ENCODE assay signal across 8 cellular contexts in the genomic region with DNA sequence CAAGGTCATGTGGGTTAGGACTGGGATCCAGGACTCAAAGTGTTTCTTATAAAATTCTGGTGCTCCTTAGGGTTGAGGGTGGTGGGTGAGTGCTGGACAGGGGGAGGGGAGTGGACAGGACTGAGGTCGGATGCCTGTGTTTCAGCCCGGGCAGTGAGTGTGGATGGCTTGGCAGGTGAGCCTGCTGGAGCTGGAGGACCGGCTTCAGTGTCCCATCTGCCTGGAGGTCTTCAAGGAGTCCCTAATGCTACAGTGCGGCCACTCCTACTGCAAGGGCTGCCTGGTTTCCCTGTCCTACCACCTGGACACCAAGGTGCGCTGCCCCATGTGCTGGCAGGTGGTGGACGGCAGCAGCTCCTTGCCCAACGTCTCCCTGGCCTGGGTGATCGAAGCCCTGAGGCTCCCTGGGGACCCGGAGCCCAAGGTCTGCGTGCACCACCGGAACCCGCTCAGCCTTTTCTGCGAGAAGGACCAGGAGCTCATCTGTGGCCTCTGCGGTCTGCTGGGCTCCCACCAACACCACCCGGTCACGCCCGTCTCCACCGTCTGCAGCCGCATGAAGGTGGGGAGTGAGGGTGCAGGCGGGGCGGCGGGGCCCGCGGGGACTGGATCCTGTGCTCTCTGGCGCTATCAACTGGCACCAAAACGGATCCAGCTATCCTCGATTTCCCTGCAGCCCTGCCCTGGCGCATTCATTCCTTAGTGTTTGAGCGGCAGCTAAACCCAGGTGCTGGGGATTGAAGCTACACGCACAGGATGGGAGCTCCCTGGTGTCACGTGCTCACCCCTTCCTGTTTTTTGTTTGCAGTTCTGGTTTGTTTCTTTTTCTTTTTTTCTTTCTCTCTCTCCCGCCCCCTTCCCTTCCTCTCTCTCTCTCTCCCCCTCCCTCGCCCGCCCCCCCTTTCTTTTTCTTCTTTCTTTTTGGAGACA. TPM values are rescaled to one million over a fixed set of nuclear protein-coding genes. Genes with fewer than 3 reads are reported as not detected.
A peak's percentile ranks its signal among the peaks of the same experiment; 100 is the strongest.
DNase-seq lines count a peak whose midpoint lies in the region; ATAC-seq and TF ChIP-seq lines count a peak whose summit lies in the region.
"Not testable (repeated sequence)": the region's sequence is repeated elsewhere in the genome, so short reads cannot be mapped to it uniquely, and the experiment has no call there.

No MANE protein-coding gene starts in this region.

- CTCF ChIA-PET in CD4-positive, alpha-beta T cell (lab: Charles Lee); activated CD8-positive, alpha-beta T cell treated with anti-CD3 and anti-CD28 coated beads, Interleukin-2, amount 10 ng/mL, durations not matched to agents 7 days and 5 days (lab: Charles Lee): not testable (repeated sequence)

- not testable (repeated sequence) for H3K4me1 Mint-ChIP-seq in CD4-positive, alpha-beta T cell (ENCODE audit: low read depth); activated CD8-positive, alpha-beta T cell treated with anti-CD3 and anti-CD28 coated beads, Interleukin-2, amount 10 ng/mL, durations not matched to agents 7 days and 5 days (ENCODE audit: low read depth); effector memory CD8-positive, alpha-beta T cell (ENCODE audit: low read depth in 2 of 2)

- H3K27ac ChIP-seq in CD4-positive, alpha-beta T cell (ENCODE audit: low read depth, low read length) = not testable (repeated sequence)

- not testable (repeated sequence) for H3K27me3 ChIP-seq in CD4-positive, alpha-beta T cell (ENCODE audit: control insufficient read depth, insufficient read depth, low read length)

- H3K27me3 Mint-ChIP-seq in CD4-positive, alpha-beta T cell; activated CD8-positive, alpha-beta T cell treated with anti-CD3 and anti-CD28 coated beads, Interleukin-2, amount 10 ng/mL, durations not matched to agents 7 days and 5 days (ENCODE audit: low read depth); effector memory CD8-positive, alpha-beta T cell: not testable (repeated sequence)

- H3K36me3 Mint-ChIP-seq in CD4-positive, alpha-beta T cell (ENCODE audit: low read depth); activated CD8-positive, alpha-beta T cell treated with anti-CD3 and anti-CD28 coated beads, Interleukin-2, amount 10 ng/mL, durations not matched to agents 7 days and 5 days (ENCODE audit: low read depth); effector memory CD8-positive, alpha-beta T cell (ENCODE audit: insufficient read depth): not testable (repeated sequence)

- intact Hi-C loops in CD4-positive, alpha-beta T cell (cut with DNase I, micrococcal nuclease); mucosa of descending colon (cut with DNase I, micrococcal nuclease): not testable (repeated sequence)

- POLR2A ChIA-PET in CD4-positive, alpha-beta T cell (lab: Charles Lee); activated CD8-positive, alpha-beta T cell treated with anti-CD3 and anti-CD28 coated beads, Interleukin-2, amount 10 ng/mL, durations not matched to agents 7 days and 5 days (lab: Charles Lee): not testable (repeated sequence)

- not testable (repeated sequence) for H3K4me3 Mint-ChIP-seq in CD4-positive, alpha-beta T cell; activated CD8-positive, alpha-beta T cell treated with anti-CD3 and anti-CD28 coated beads, Interleukin-2, amount 10 ng/mL, durations not matched to agents 7 days and 5 days; effector memory CD8-positive, alpha-beta T cell

- not testable (repeated sequence) for H3K36me3 ChIP-seq in mucosa of descending colon (ENCODE audit: low read depth)

- TF ChIP-seq CTCF in CD4-positive, alpha-beta T cell (IDR thresholded peaks at IDR 0.05); mucosa of descending colon (IDR thresholded peaks at IDR 0.05): not testable (repeated sequence)

- not testable (repeated sequence) for H3K9me3 ChIP-seq in CD4-positive, alpha-beta T cell (ENCODE audit: control insufficient read depth, low read length); mucosa of descending colon

- H3K9me3 Mint-ChIP-seq in CD4-positive, alpha-beta T cell; activated CD8-positive, alpha-beta T cell treated with anti-CD3 and anti-CD28 coated beads, Interleukin-2, amount 10 ng/mL, durations not matched to agents 7 days and 5 days (ENCODE audit: insufficient read depth); effector memory CD8-positive, alpha-beta T cell: not testable (repeated sequence)

- not testable (repeated sequence) for H3K27ac Mint-ChIP-seq in CD4-positive, alpha-beta T cell; activated CD8-positive, alpha-beta T cell treated with anti-CD3 and anti-CD28 coated beads, Interleukin-2, amount 10 ng/mL, durations not matched to agents 7 days and 5 days; effector memory CD8-positive, alpha-beta T cell

- DNase-seq in CD4-positive, alpha-beta T cell; activated CD8-positive, alpha-beta T cell treated with anti-CD3 and anti-CD28 coated beads, Interleukin-2, amount 10 ng/mL, durations not matched to agents 7 days and 5 days; effector memory CD8-positive, alpha-beta T cell; mucosa of descending colon; stimulated activated naive CD8-positive, alpha-beta T cell treated with anti-CD3 and anti-CD28 coated beads, Interleukin-15, Interleukin-2, amounts not matched to agents 100 U/mL and 50 U/mL, for 24 hours: not testable (repeated sequence)

- ATAC-seq in CD4-positive, alpha-beta T cell (ENCODE audit: poor library complexity) = peak; percentile 92
- ATAC-seq in GM19324 (IDR thresholded peaks at IDR 0.05; ENCODE audit: low FRiP score, unreplicated experiment) (peak; percentile 57), HG02610 (IDR thresholded peaks at IDR 0.05; ENCODE audit: unreplicated experiment) (peak; percentile 40), HG03432 (IDR thresholded peaks at IDR 0.05; ENCODE audit: unreplicated experiment) (peak; percentile 53), mucosa of descending colon (peak; percentile 77)
- peak; percentile 77 for ATAC-seq in activated CD8-positive, alpha-beta T cell treated with anti-CD3 and anti-CD28 coated beads, Interleukin-2, amount 10 ng/mL, durations not matched to agents 7 days and 5 days
- peak; percentile 85 for ATAC-seq in effector memory CD8-positive, alpha-beta T cell (replicated peaks)
- ATAC-seq in stimulated activated naive CD8-positive, alpha-beta T cell treated with anti-CD3 and anti-CD28 coated beads, Interleukin-15, Interleukin-2, amounts not matched to agents 100 U/mL and 50 U/mL, for 24 hours = peak; percentile 53

- H3K4me3 ChIP-seq in mucosa of descending colon = not testable (repeated sequence)

- not testable (repeated sequence) for H3K4me1 ChIP-seq in mucosa of descending colon (ENCODE audit: low read depth)

RNA-seq across cellular contexts. Expression of a gene that starts 3.6 kb away (rescaled TPM):
- total RNA-seq in CD4-positive, alpha-beta T cell = 10 to 100 TPM; 19.1 to 22.3 TPM
- 1 to 10 TPM; 8.2 to 8.3 TPM for total RNA-seq in activated CD8-positive, alpha-beta T cell treated with anti-CD3 and anti-CD28 coated beads, Interleukin-2, amount 10 ng/mL, durations not matched to agents 7 days and 5 days
- total RNA-seq in mucosa of descending colon = 1 to 10 TPM; 3.2 to 5.7 (median 4.3) TPM

Comparison
In these comparisons a context has a peak if more than half of its experiments do, and no peak if none do; other contexts are left out.
1. ATAC-seq: peak in every context shown above with its lines; median percentile 92 in CD4-positive, alpha-beta T cell; 85 in effector memory CD8-positive, alpha-beta T cell; 77 in activated CD8-positive, alpha-beta T cell treated with anti-CD3 and anti-CD28 coated beads, Interleukin-2, amount 10 ng/mL, durations not matched to agents 7 days and 5 days; 77 in mucosa of descending colon; 57 in GM19324; 53 in HG03432; 53 in stimulated activated naive CD8-positive, alpha-beta T cell treated with anti-CD3 and anti-CD28 coated beads, Interleukin-15, Interleukin-2, amounts not matched to agents 100 U/mL and 50 U/mL, for 24 hours; 40 in HG02610.